Comparison of ENCODE assay signal across 8 cellular contexts in genomic region chr15:74053941-74054529, GRCh38. TPM values are rescaled to one million over a fixed set of nuclear protein-coding genes. Genes with fewer than 3 reads are reported as not detected.
A peak's percentile ranks its signal among the peaks of the same experiment; 100 is the strongest.
DNase-seq lines count a peak whose midpoint lies in the region; ATAC-seq and TF ChIP-seq lines count a peak whose summit lies in the region.

No MANE protein-coding gene starts in this region.

- no peak for ATAC-seq in HG02840 (IDR thresholded peaks at IDR 0.05; ENCODE audit: low FRiP score, unreplicated experiment)

- H3K27ac Mint-ChIP-seq in CD4-positive, alpha-beta memory T cell = peak overlapping the region in 1 of 7 donors; percentile 72
- peak overlapping the region in 2 of 3 experiments; percentile 79 to 88 for H3K27ac Mint-ChIP-seq in nephron

- H3K4me3 Mint-ChIP-seq in CD4-positive, alpha-beta memory T cell = peak overlapping the region in 4 of 8 donors; percentile 17 to 46 (median 32)
- peak overlapping the region in 2 of 3 experiments; percentile 29 to 43 for H3K4me3 Mint-ChIP-seq in nephron

- no peaks in the 10 kb centered on the region for H3K9me2 ChIP-seq in OCI-LY7 (ENCODE audit: insufficient read depth, low read length)

- TF ChIP-seq EP300 in esophagus muscularis mucosa (IDR thresholded peaks at IDR 0.05) = no peak

- no peak overlapping the region for H3K4me2 ChIP-seq in OCI-LY7 (ENCODE audit: low read length)

- peak; percentile 57 to 68 (median 61) for DNase-seq in CD4-positive, alpha-beta memory T cell
- DNase-seq in HUDEP-2 (lab: John Stamatoyannopoulos, UW; ENCODE audit: unreplicated experiment in 76 of 76) (peak in 66 of 76 experiments; percentile 5 to 74 (median 52)), OCI-LY7 (ENCODE audit: low spot score) (peak; percentile 70), activated T-cell treated with anti-CD3 and anti-CD28 coated beads for 48 hours (ENCODE audit: low read depth) (peak; percentile 69), esophagus muscularis mucosa (ENCODE audit: extremely low spot score) (peak; percentile 94)
- peak; percentile 51 to 71 (median 60) for DNase-seq in stimulated activated naive CD4-positive, alpha-beta T cell (lab: John Stamatoyannopoulos, UW)

- 12% methylated on average over 17 of the region's 17 CpGs for WGBS in esophagus muscularis mucosa

- H2AFZ ChIP-seq in OCI-LY7 (ENCODE audit: low read length) = no peak overlapping the region

- peaks cover 7% of the 10 kb centered on the region for H3K4me1 ChIP-seq in CD4-positive, alpha-beta memory T cell (ENCODE audit: insufficient read depth, low read length)
- H3K4me1 ChIP-seq in OCI-LY7 (ENCODE audit: insufficient read depth, low read length, poor library complexity, severe bottlenecking) (no peaks in the 10 kb centered on the region), esophagus muscularis mucosa (peaks cover 19 to 46% (median 44%) of the 10 kb centered on the region in 4 donors)

- H3K4me1 Mint-ChIP-seq in CD4-positive, alpha-beta memory T cell = peaks cover 2 to 18% (median 7%) of the 10 kb centered on the region in 4 donors
- peaks cover 27% of the 10 kb centered on the region for H3K4me1 Mint-ChIP-seq in nephron

- no peaks in the 10 kb centered on the region for H3K36me3 ChIP-seq in CD4-positive, alpha-beta memory T cell (ENCODE audit: insufficient read depth, low read length)
- H3K36me3 ChIP-seq in OCI-LY7 (ENCODE audit: insufficient read depth, low read length) (no peaks in the 10 kb centered on the region), esophagus muscularis mucosa (peaks cover 0 to 5% (median 0%) of the 10 kb centered on the region in 4 donors)

- no peak for TF ChIP-seq POLR2A in esophagus muscularis mucosa (IDR thresholded peaks at IDR 0.05; ENCODE audit: low read depth)

- no peaks in the 10 kb centered on the region for H3K9me3 ChIP-seq in CD4-positive, alpha-beta memory T cell (ENCODE audit: control insufficient read depth in 1 of 2, low read length in 2 of 2)
- no peaks in the 10 kb centered on the region for H3K9me3 ChIP-seq in OCI-LY7 (ENCODE audit: low read length)
- no peaks in the 10 kb centered on the region for H3K9me3 ChIP-seq in esophagus muscularis mucosa

- no peaks in the 10 kb centered on the region for H3K27me3 ChIP-seq in CD4-positive, alpha-beta memory T cell (ENCODE audit: insufficient read depth, low read length)
- H3K27me3 ChIP-seq in esophagus muscularis mucosa = no peaks in the 10 kb centered on the region

- no peak overlapping the region for H3K4me3 ChIP-seq in CD4-positive, alpha-beta memory T cell (ENCODE audit: low read length in 2 of 2)
- H3K4me3 ChIP-seq in OCI-LY7 (ENCODE audit: low read depth, low read length, poor library complexity, severe bottlenecking) (no peak overlapping the region), esophagus muscularis mucosa (peak overlapping the region in 2 of 4 donors; percentile 13 to 31)

- BruUV-seq in OCI-LY7 (replicated peaks; lab: Mats Ljungman, UMichigan) = no TSS peak

- H3K36me3 Mint-ChIP-seq in CD4-positive, alpha-beta memory T cell = peaks cover 2 to 9% of the 10 kb centered on the region in 2 donors
- H3K36me3 Mint-ChIP-seq in nephron (ENCODE audit: low read depth) = no peaks in the 10 kb centered on the region

- peak; percentile 57 for TF ChIP-seq CTCF in OCI-LY7 (conservative IDR thresholded peaks at IDR 0.05; ENCODE audit: low read length)
- peak; percentile 49 to 91 (median 74) for TF ChIP-seq CTCF in esophagus muscularis mucosa (IDR thresholded peaks at IDR 0.05)
- TF ChIP-seq CTCF in nephron (IDR thresholded peaks at IDR 0.05; ENCODE audit: unreplicated experiment in 3 of 3) = peak; percentile 37 to 53 (median 50)

- intact Hi-C loops in CD4-positive, alpha-beta memory T cell (cut with micrococcal nuclease) = no loop called here
- intact Hi-C loops in OCI-LY7 (cut with micrococcal nuclease; ENCODE audit: unreplicated experiment) (loop anchor here (5.0 kb wide), 1 partner anchor 253 kb away; no protein-coding TSS in a partner anchor), esophagus muscularis mucosa (cut with DNase I) (loop anchor here (5.0 kb wide), 1 partner anchor 73 kb away; no protein-coding TSS in a partner anchor)

- no peaks in the 10 kb centered on the region for H3K79me2 ChIP-seq in OCI-LY7 (ENCODE audit: insufficient read depth, low read depth, low read length)

- CTCF ChIA-PET in CD4-positive, alpha-beta memory T cell (lab: Charles Lee; ENCODE audit: partially characterized antibody) = interaction anchor here (1.3 to 4.1 kb wide), 6 partner anchors 9 to 269 kb away, joined by 4 to 14 read pairs (median 6); no protein-coding TSS in a partner anchor
- CTCF ChIA-PET in OCI-LY7 (lab: Charles Lee; ENCODE audit: unreplicated experiment) = no interaction called here

- no peak overlapping the region for H3K27ac ChIP-seq in CD4-positive, alpha-beta memory T cell (ENCODE audit: low read depth, low read length)
- no peak overlapping the region for H3K27ac ChIP-seq in OCI-LY7 (ENCODE audit: low read depth, low read length, poor library complexity, severe bottlenecking)
- peak overlapping the region in 2 of 4 donors; percentile 30 to 41 for H3K27ac ChIP-seq in esophagus muscularis mucosa (replicated peaks in 1 of 4)

- H3K9me3 Mint-ChIP-seq in CD4-positive, alpha-beta memory T cell = peaks cover 0 to 3% (median 0%) of the 10 kb centered on the region in 8 donors
- H3K9me3 Mint-ChIP-seq in nephron = no peaks in the 10 kb centered on the region

- POLR2A ChIA-PET in CD4-positive, alpha-beta memory T cell (lab: Charles Lee; ENCODE audit: partially characterized antibody) = no interaction called here
- POLR2A ChIA-PET in OCI-LY7 (lab: Charles Lee) = no interaction called here

- H4K20me1 ChIP-seq in OCI-LY7 (ENCODE audit: insufficient read depth, low read length) = no peaks in the 10 kb centered on the region

- H3K27me3 Mint-ChIP-seq in CD4-positive, alpha-beta memory T cell = peaks cover 0 to 2% of the 10 kb centered on the region in 2 donors
- H3K27me3 Mint-ChIP-seq in nephron (ENCODE audit: low read depth) = peaks cover 14% of the 10 kb centered on the region

RNA-seq across cellular contexts. Expression of gene GOLGA6A, which starts 28.3 kb away (rescaled TPM):
- total RNA-seq in CD4-positive, alpha-beta memory T cell = under 1 TPM; 0.17 to 0.20 TPM
- not detected for polyA plus RNA-seq in CD4-positive, alpha-beta memory T cell
- total RNA-seq in OCI-LY7 (2014; rRNA removed; shearing (Covaris generic)) = 0.76 TPM in 1 of 2 replicates, not detected in the other
- 0.13 and 0.63 TPM in 2 replicates for total RNA-seq in OCI-LY7 (2022)
- total RNA-seq in esophagus muscularis mucosa = 1 to 10 TPM in 1 of 4 donors, not detected in 3; 1.2 TPM

RNA-seq across cellular contexts. Expression of gene PML, which starts 59.5 kb away (rescaled TPM):
- 10 to 100 TPM; 61.5 to 66.6 TPM for total RNA-seq in CD4-positive, alpha-beta memory T cell
- polyA plus RNA-seq in CD4-positive, alpha-beta memory T cell = 10 to 100 TPM in 1 of 2 donors, 1 to 10 TPM in 1; 9.6 to 33.2 TPM
- 9.6 and 16.9 TPM in 2 replicates for total RNA-seq in OCI-LY7 (2014; rRNA removed; shearing (Covaris generic))
- 26.1 and 28.1 TPM in 2 replicates for total RNA-seq in OCI-LY7 (2022)
- total RNA-seq in esophagus muscularis mucosa = 10 to 100 TPM; 48.0 to 61.6 (median 57.2) TPM
